ENCODE assay signal across 12 cellular contexts in the genomic region with DNA sequence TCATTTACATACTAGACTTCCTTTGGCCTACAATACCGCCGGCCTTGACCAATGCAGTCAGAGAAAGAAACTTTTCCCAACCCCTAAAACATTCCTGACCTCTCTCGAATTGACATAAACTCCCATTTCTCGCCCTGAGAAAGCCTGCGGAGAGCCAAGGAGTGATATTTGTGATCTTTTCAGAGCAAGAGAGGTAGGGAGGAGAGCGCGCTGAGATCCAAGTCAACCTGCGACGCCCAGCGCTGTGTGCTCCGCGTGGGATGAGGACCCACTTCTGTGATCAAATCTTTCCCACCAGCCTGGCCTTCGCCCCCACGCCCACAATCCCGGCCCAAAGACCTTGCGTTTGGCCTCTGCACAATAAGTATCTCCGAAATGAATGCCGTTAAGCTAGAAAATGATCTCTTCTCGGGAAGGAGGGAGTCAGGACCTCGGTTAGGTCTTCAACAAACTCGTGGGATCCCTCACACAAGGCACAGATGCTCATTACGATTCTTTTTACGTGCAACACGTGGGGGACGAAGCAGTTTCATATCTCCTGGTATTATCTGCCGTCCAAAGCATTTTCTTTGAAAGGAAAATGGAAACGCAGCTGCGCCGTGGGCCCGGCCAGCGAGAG. TPM values are rescaled to one million over a fixed set of nuclear protein-coding genes. Genes with fewer than 3 reads are reported as not detected.
DNase-seq lines count a peak whose midpoint lies in the region; ATAC-seq and TF ChIP-seq lines count a peak whose summit lies in the region.
"Had no signal": no experiment of that assay in that cellular context is flagged by ENCODE, and none has a peak within 500 bp of the region (broad histone marks: within the 10 kb centered on the region; RNA-seq: fewer than 3 reads in every experiment).

No MANE protein-coding gene starts in this region.

- TF ChIP-seq CTCF in retinal pigment epithelial cell (conservative IDR thresholded peaks at IDR 0.05; ENCODE audit: low read depth, low read length), result no peak

- H3K36me3 ChIP-seq in ES-I3 (ENCODE audit: insufficient read depth, low read length) (no peaks in the 10 kb centered on the region), MG63 (no peaks in the 10 kb centered on the region)

- peak overlapping the region; percentile 63 for H3K9ac ChIP-seq in ES-I3 (ENCODE audit: low read depth, low read length)

- no peak for ATAC-seq in GM21723 (IDR thresholded peaks at IDR 0.05; ENCODE audit: unreplicated experiment)

- peak overlapping the region; percentile 1 for H3K27ac ChIP-seq in caudate nucleus (ENCODE audit: low read depth, low read length)

- DNase-seq in caudate nucleus (lab: John Stamatoyannopoulos, UW), result no peak
- peak; percentile 13 for DNase-seq in iPS-NIHi7 (ENCODE audit: extremely low spot score)
- DNase-seq in retinal pigment epithelial cell (ENCODE audit: low read depth), result no peak
- no peak for DNase-seq in HUDEP-2 (lab: John Stamatoyannopoulos, UW; ENCODE audit: unreplicated experiment in 76 of 76)
- DNase-seq in amniotic stem cell (lab: John Stamatoyannopoulos, UW), result no peak
- no peak for DNase-seq in MG63
- DNase-seq: NCI-H1417 treated with DMSO at 0.1 percent for 48 hours; NCI-H774; SIG-M5; stimulated activated CD4-positive, alpha-beta T cell treated with anti-CD3 and anti-CD28 coated beads, Interleukin-12 subunit alpha, Interleukin-12 subunit beta, amount 100 ng/mL, for 4 hours had no signal

- H3K27me3 ChIP-seq in MG63, result no peaks in the 10 kb centered on the region; the same call in 1 of the 2 replicates

- H3K9me3 ChIP-seq in ES-I3 (ENCODE audit: control insufficient read depth, insufficient read depth, low read length) (no peaks in the 10 kb centered on the region), MG63 (no peaks in the 10 kb centered on the region)

- H3K4me1 ChIP-seq in ES-I3 (ENCODE audit: insufficient read depth, low read length), result peaks cover 17% of the 10 kb centered on the region

- H3K4me3 ChIP-seq in retinal pigment epithelial cell (ENCODE audit: low read length) (peak overlapping the region; percentile 53), MG63 (no peak overlapping the region)

RNA-seq across cellular contexts. Expression of a gene that starts 6.3 kb away (rescaled TPM):
- total RNA-seq in MG63 (2014; rRNA removed; shearing (Covaris generic); ENCODE audit: low replicate concordance), result 1.9 TPM in 1 of 2 replicates, not detected in the other
